ENCODE assay signal across 12 cellular contexts in the genomic region with DNA sequence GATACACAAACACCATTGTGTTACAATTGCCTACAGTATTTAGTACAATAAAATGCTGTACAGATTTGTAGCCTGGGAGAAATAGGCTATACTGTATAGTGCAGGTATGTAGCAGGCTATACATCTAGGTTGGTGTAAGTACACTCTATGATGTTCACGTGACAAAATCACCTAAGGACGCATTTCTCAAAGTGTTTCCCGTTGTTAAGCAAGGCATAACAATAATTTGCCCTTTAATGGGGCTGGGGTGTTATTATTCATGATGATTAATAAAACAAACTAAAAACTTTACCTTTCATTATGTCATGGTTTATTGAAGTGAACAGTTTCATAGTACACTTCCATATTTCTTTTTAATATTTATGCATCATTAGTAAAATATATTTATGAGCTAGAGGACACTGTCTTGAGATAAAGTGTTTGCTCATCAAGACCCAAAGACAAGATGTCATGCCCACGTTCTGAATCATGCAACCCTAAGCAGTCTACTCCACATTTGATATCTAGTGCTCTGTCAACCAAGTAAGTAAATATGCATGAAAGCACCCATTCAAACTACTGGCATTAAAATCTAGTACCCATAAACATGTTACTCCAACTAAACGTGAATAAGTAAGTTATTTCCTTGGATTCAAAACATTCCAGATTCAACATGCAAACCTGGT.
"Had no signal": no experiment of that assay in that cellular context is flagged by ENCODE, and none has a peak within 500 bp of the region (broad histone marks: within the 10 kb centered on the region; RNA-seq: fewer than 3 reads in every experiment).

No MANE protein-coding gene starts in this region.

- H3K27ac Mint-ChIP-seq: activated CD4-positive, alpha-beta memory T cell treated with anti-CD3 and anti-CD28 coated beads, Interleukin-2, amount 10 ng/mL, durations not matched to agents 7 days and 5 days; activated naive CD8-positive, alpha-beta T cell treated with anti-CD3 and anti-CD28 coated beads, Interleukin-2, amount 10 ng/mL, durations not matched to agents 7 days and 5 days; stimulated activated naive CD8-positive, alpha-beta T cell treated with anti-CD3 and anti-CD28 coated beads, Interleukin-15, Interleukin-2, amounts not matched to agents 100 ng/mL and 50 ng/mL, for 24 hours had no signal

- H3K36me3 Mint-ChIP-seq: activated naive CD8-positive, alpha-beta T cell treated with anti-CD3 and anti-CD28 coated beads, Interleukin-2, amount 10 ng/mL, durations not matched to agents 7 days and 5 days had no signal

- H3K27ac ChIP-seq: psoas muscle had no signal

- H3K9me3 Mint-ChIP-seq: activated CD4-positive, alpha-beta memory T cell treated with anti-CD3 and anti-CD28 coated beads, Interleukin-2, amount 10 ng/mL, durations not matched to agents 7 days and 5 days; activated naive CD8-positive, alpha-beta T cell treated with anti-CD3 and anti-CD28 coated beads, Interleukin-2, amount 10 ng/mL, durations not matched to agents 7 days and 5 days had no signal

- H3K4me3 ChIP-seq: psoas muscle had no signal

- DNase-seq: activated CD4-positive, alpha-beta memory T cell treated with anti-CD3 and anti-CD28 coated beads, Interleukin-2, amount 10 ng/mL, durations not matched to agents 7 days and 5 days; activated CD4-positive, alpha-beta T cell treated with anti-CD3 and anti-CD28 coated beads for 1 hour; activated gamma-delta T cell; activated naive CD8-positive, alpha-beta T cell treated with anti-CD3 and anti-CD28 coated beads, Interleukin-2, amount 10 ng/mL, durations not matched to agents 7 days and 5 days; activated T-cell treated with anti-CD3 and anti-CD28 coated beads, Interleukin-2, amount 50 U/mL, for 48 hours; aorta; mesendoderm; occipital lobe; psoas muscle; stimulated activated CD4-positive, alpha-beta T cell treated with anti-CD3 and anti-CD28 coated beads, Interleukin-15, amount 100 ng/mL, for 24 hours; stimulated activated CD4-positive, alpha-beta T cell treated with anti-CD3 and anti-CD28 coated beads, Interleukin-4, amount 100 ng/mL, for 24 hours had no signal

- ATAC-seq: psoas muscle had no signal
